In the genomic region with DNA sequence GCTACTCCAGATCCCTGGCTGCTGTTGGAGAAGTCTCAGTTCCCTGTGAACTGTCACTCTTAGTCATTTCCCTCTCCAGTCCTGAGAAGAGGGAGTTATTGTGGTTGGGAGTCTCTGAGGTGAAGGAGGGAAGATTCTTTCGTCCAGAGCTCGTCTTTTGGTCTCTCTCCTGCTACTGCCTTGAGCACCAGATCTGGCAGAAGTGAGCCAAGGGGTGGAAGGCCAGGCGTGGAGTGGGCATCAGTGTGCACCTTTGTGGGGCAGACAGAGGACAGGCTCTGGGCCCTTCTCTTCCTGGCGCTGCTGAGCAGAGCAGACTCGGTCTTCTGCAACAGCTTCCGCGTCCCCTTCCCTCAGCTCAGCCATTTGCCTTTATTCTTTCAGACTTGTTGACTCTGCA, we compare ENCODE assay signal across 11 cellular contexts. TPM values are rescaled to one million over a fixed set of nuclear protein-coding genes. Genes with fewer than 3 reads are reported as not detected.
"Had no signal": no experiment of that assay in that cellular context is flagged by ENCODE, and none has a peak within 500 bp of the region (broad histone marks: within the 10 kb centered on the region; RNA-seq: fewer than 3 reads in every experiment).

No MANE protein-coding gene starts in this region.

- H2AFZ ChIP-seq: GM23248 had no signal

- H3K4me3 Mint-ChIP-seq: HFFc6 had no signal

- DNase-seq: GM23248, GOT3, H7, HFFc6, IMR-90, KG1 had no signal

- H3K9me3 ChIP-seq: HAP-1 had no signal

- H3K4me3 ChIP-seq: GM23248, HAP-1, K562 had no signal

- H3K27ac Mint-ChIP-seq: HFFc6 had no signal

- H3K27ac ChIP-seq: GM23248, HL-60 had no signal

- H3K9me3 Mint-ChIP-seq: HFFc6 had no signal

- H3K4me1 ChIP-seq: HAP-1 had no signal

- ATAC-seq: HCT116, K562 had no signal

RNA-seq across cellular contexts. Expression of gene NPPA, which starts 22.5 kb away (rescaled TPM):
- total RNA-seq: GM23248, H4, H7, HFFc6, IMR-90, K562 had no signal

RNA-seq across cellular contexts. Expression of gene NPPB, which starts 33.6 kb away (rescaled TPM):
- total RNA-seq: GM23248, H4, HFFc6, IMR-90, K562 had no signal
